ENCODE assay signal across 9 cellular contexts in the genomic region with DNA sequence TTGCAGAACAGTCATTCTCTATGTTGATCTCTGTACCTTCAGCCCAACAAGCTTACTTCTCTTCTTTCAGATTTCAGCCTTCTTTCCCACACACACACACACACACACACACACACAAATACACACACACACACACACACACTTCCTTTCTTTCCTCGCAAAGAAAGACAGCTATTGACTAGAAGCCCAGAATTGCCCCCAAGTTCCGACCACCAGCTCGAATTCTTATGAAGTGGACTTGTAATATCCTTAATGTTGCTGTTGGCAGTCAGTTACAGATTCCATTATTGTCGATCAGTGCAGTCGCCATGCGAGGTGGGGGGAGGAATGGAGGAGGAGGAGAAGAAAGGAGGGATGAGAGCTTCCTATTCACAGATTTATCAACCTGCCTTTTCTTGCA.
DNase-seq lines count a peak whose midpoint lies in the region; ATAC-seq, FAIRE-seq and TF ChIP-seq lines count a peak whose summit lies in the region.
"Had no signal": no experiment of that assay in that cellular context is flagged by ENCODE, and none has a peak within 500 bp of the region (broad histone marks: within the 10 kb centered on the region; RNA-seq: fewer than 3 reads in every experiment).

No MANE protein-coding gene starts in this region.

- no peak overlapping the region for H3K27ac Mint-ChIP-seq in activated CD8-positive, alpha-beta T cell treated with anti-CD3 and anti-CD28 coated beads, Interleukin-2, amount 10 ng/mL, durations not matched to agents 7 days and 5 days

- H3K27me3 ChIP-seq in ectodermal cell (ENCODE audit: control insufficient read depth, insufficient read depth, low read length, poor library complexity, severe bottlenecking) (no peaks in the 10 kb centered on the region), Peyer's patch (no peaks in the 10 kb centered on the region)

- peak overlapping the region; percentile 19 for H3K4me3 ChIP-seq in ectodermal cell (ENCODE audit: insufficient read depth, low read depth, low read length)
- peak overlapping the region in 1 of 4 donors; percentile 21 for H3K4me3 ChIP-seq in Peyer's patch

- no peaks in the 10 kb centered on the region for H3K36me3 Mint-ChIP-seq in activated CD8-positive, alpha-beta T cell treated with anti-CD3 and anti-CD28 coated beads, Interleukin-2, amount 10 ng/mL, durations not matched to agents 7 days and 5 days (ENCODE audit: low read depth)

- intact Hi-C loops in Right ventricle myocardium superior (cut with DNase I) = no loop called here
- intact Hi-C loops in cardiac septum (cut with DNase I) = no loop called here

- H3K9me3 ChIP-seq in ectodermal cell (ENCODE audit: control insufficient read depth, low read length) (no peaks in the 10 kb centered on the region), Peyer's patch (no peaks in the 10 kb centered on the region)

- TF ChIP-seq POLR2A in H54 (IDR thresholded peaks at IDR 0.05; ENCODE audit: low read depth, low read length) = no peak
- no peak for TF ChIP-seq POLR2A in Peyer's patch (IDR thresholded peaks at IDR 0.05)

- 20 to 24% methylated on average over 6 of the region's 6 CpGs for WGBS in ectodermal cell, 2 experiments

- H3K27me3 Mint-ChIP-seq in activated CD8-positive, alpha-beta T cell treated with anti-CD3 and anti-CD28 coated beads, Interleukin-2, amount 10 ng/mL, durations not matched to agents 7 days and 5 days (ENCODE audit: low read depth) = peaks cover 2% of the 10 kb centered on the region

- ATAC-seq in Right ventricle myocardium superior (ENCODE audit: poor library complexity) = peak; percentile 68
- ATAC-seq in activated CD8-positive, alpha-beta T cell treated with anti-CD3 and anti-CD28 coated beads, Interleukin-2, amount 10 ng/mL, durations not matched to agents 7 days and 5 days = no peak

- CTCF ChIA-PET in activated CD8-positive, alpha-beta T cell treated with anti-CD3 and anti-CD28 coated beads, Interleukin-2, amount 10 ng/mL, durations not matched to agents 7 days and 5 days (lab: Charles Lee) = interaction anchor here (0.7 to 1.1 kb wide), 3 partner anchors 12 to 61 kb away, joined by 3 read pairs; no protein-coding TSS in a partner anchor

- POLR2A ChIA-PET in activated CD8-positive, alpha-beta T cell treated with anti-CD3 and anti-CD28 coated beads, Interleukin-2, amount 10 ng/mL, durations not matched to agents 7 days and 5 days (lab: Charles Lee) = interaction anchor here (0.6 kb wide), 1 partner anchor 11 kb away, joined by 3 read pairs; no protein-coding TSS in a partner anchor

- no peaks in the 10 kb centered on the region for H3K4me1 Mint-ChIP-seq in activated CD8-positive, alpha-beta T cell treated with anti-CD3 and anti-CD28 coated beads, Interleukin-2, amount 10 ng/mL, durations not matched to agents 7 days and 5 days (ENCODE audit: low read depth)

- H3K27ac ChIP-seq in ectodermal cell (ENCODE audit: insufficient read depth, low read depth, low read length, poor library complexity, severe bottlenecking) (no peak overlapping the region), Peyer's patch (no peak overlapping the region)

- DNase-seq in Right ventricle myocardium superior (no peak), cardiac septum (ENCODE audit: low spot score) (no peak), lung microvascular endothelial cell (ENCODE audit: low read depth in 2 of 2) (peak; percentile 22 to 47), NCI-H2107 (lab: John Stamatoyannopoulos, UW) (no peak), H54 (ENCODE audit: insufficient read length, low spot score) (no peak), Peyer's patch (no peak)
- no peak for DNase-seq in activated CD8-positive, alpha-beta T cell treated with anti-CD3 and anti-CD28 coated beads, Interleukin-2, amount 10 ng/mL, durations not matched to agents 7 days and 5 days
- DNase-seq: AML-193 had no signal

- H3K9me3 Mint-ChIP-seq in activated CD8-positive, alpha-beta T cell treated with anti-CD3 and anti-CD28 coated beads, Interleukin-2, amount 10 ng/mL, durations not matched to agents 7 days and 5 days (ENCODE audit: insufficient read depth) = no peaks in the 10 kb centered on the region

- H3K36me3 ChIP-seq in ectodermal cell (ENCODE audit: control insufficient read depth, insufficient read depth, low read length) (no peaks in the 10 kb centered on the region), Peyer's patch (no peaks in the 10 kb centered on the region)

- no peak overlapping the region for H3K4me3 Mint-ChIP-seq in activated CD8-positive, alpha-beta T cell treated with anti-CD3 and anti-CD28 coated beads, Interleukin-2, amount 10 ng/mL, durations not matched to agents 7 days and 5 days

- no peak for FAIRE-seq in H54 (lab: Jason Lieb, UNC)

- H3K4me1 ChIP-seq in ectodermal cell (ENCODE audit: control insufficient read depth, insufficient read depth, low read length) (peaks cover 24% of the 10 kb centered on the region), Peyer's patch (no peaks in the 10 kb centered on the region)

- no peak for TF ChIP-seq CTCF in Peyer's patch (IDR thresholded peaks at IDR 0.05)

Comparison
In these comparisons a context has a peak if more than half of its experiments do, and no peak if none do; other contexts are left out.
1. DNase-seq: peak in lung microvascular endothelial cell (2 of 2); none in Right ventricle myocardium superior (single experiment), cardiac septum (single experiment), NCI-H2107 (single experiment), H54 (single experiment), Peyer's patch (0 of 3) and activated CD8-positive, alpha-beta T cell treated with anti-CD3 and anti-CD28 coated beads, Interleukin-2, amount 10 ng/mL, durations not matched to agents 7 days and 5 days (single experiment).